In genomic region chr3:27677554-27677953, GRCh38 we compare ENCODE assay signal across 11 cellular contexts. TPM values are rescaled to one million over a fixed set of nuclear protein-coding genes. Genes with fewer than 3 reads are reported as not detected.
DNase-seq lines count a peak whose midpoint lies in the region; ATAC-seq, FAIRE-seq and TF ChIP-seq lines count a peak whose summit lies in the region.
"Had no signal": no experiment of that assay in that cellular context is flagged by ENCODE, and none has a peak within 500 bp of the region (broad histone marks: within the 10 kb centered on the region; RNA-seq: fewer than 3 reads in every experiment).

No MANE protein-coding gene starts in this region.

- H3K27me3 ChIP-seq in thoracic aorta (replicated peaks; ENCODE audit: insufficient read depth), result no peaks in the 10 kb centered on the region

- no peak overlapping the region for H3K4me3 ChIP-seq in thoracic aorta

- no peaks in the 10 kb centered on the region for H3K36me3 ChIP-seq in thoracic aorta

- FAIRE-seq in GM19239 (lab: Jason Lieb, UNC), result no peak
- FAIRE-seq: A204.1 had no signal

- H3K27ac Mint-ChIP-seq in activated CD8-positive, alpha-beta memory T cell treated with anti-CD3 and anti-CD28 coated beads, Interleukin-2, amount 10 ng/mL, durations not matched to agents 7 days and 5 days, result no peak overlapping the region

- intact Hi-C loops in left ventricle myocardium superior (cut with micrococcal nuclease), result no loop called here

- CTCF ChIA-PET in activated CD8-positive, alpha-beta memory T cell treated with anti-CD3 and anti-CD28 coated beads, Interleukin-2, amount 10 ng/mL, durations not matched to agents 7 days and 5 days (lab: Charles Lee), result interaction anchor here (1.0 kb wide), 1 partner anchor 366 kb away, joined by 4 read pairs; no protein-coding TSS in a partner anchor

- no peak for TF ChIP-seq CTCF in thoracic aorta (IDR thresholded peaks at IDR 0.05)

- DNase-seq in SIG-M5 treated with dmso at 0.1 percent for 504 hours (lab: John Stamatoyannopoulos, UW; ENCODE audit: unreplicated experiment) (peak; percentile 15), SIG-M5 (lab: John Stamatoyannopoulos, UW) (no peak), astrocyte of the hippocampus (ENCODE audit: low read depth, low spot score) (peak; percentile 67), left ventricle myocardium superior (no peak), thoracic aorta (ENCODE audit: low spot score) (no peak), GM19239 (ENCODE audit: insufficient read length, low spot score) (no peak)
- no peak for DNase-seq in activated CD8-positive, alpha-beta memory T cell treated with anti-CD3 and anti-CD28 coated beads, Interleukin-2, amount 10 ng/mL, durations not matched to agents 7 days and 5 days
- DNase-seq in activated CD4-positive, CD25-positive, alpha-beta regulatory T cell treated with anti-CD3 and anti-CD28 coated beads, Interleukin-2, amount 50 U/mL, for 72 hours, result no peak
- DNase-seq: cortex of kidney, NCI-H1694 treated with DMSO at 0.1 percent for 48 hours had no signal

- ATAC-seq in left ventricle myocardium superior (peak; percentile 84), thoracic aorta (ENCODE audit: insufficient number of reproducible peaks, low FRiP score, low read depth) (peak; percentile 99)
- no peak for ATAC-seq in activated CD8-positive, alpha-beta memory T cell treated with anti-CD3 and anti-CD28 coated beads, Interleukin-2, amount 10 ng/mL, durations not matched to agents 7 days and 5 days

- H3K4me1 Mint-ChIP-seq in activated CD8-positive, alpha-beta memory T cell treated with anti-CD3 and anti-CD28 coated beads, Interleukin-2, amount 10 ng/mL, durations not matched to agents 7 days and 5 days, result peaks cover 10% of the 10 kb centered on the region

- H3K4me1 ChIP-seq in thoracic aorta (ENCODE audit: control insufficient read depth in 1 of 2, low read depth in 2 of 2), result peaks cover 26 to 33% of the 10 kb centered on the region in 2 donors

- no peaks in the 10 kb centered on the region for H3K9me3 Mint-ChIP-seq in activated CD8-positive, alpha-beta memory T cell treated with anti-CD3 and anti-CD28 coated beads, Interleukin-2, amount 10 ng/mL, durations not matched to agents 7 days and 5 days (ENCODE audit: low read depth)

- no peaks in the 10 kb centered on the region for H3K36me3 Mint-ChIP-seq in activated CD8-positive, alpha-beta memory T cell treated with anti-CD3 and anti-CD28 coated beads, Interleukin-2, amount 10 ng/mL, durations not matched to agents 7 days and 5 days

- peak overlapping the region; percentile 67 to 84 for H3K27ac ChIP-seq in thoracic aorta

- no peak overlapping the region for H3K4me3 Mint-ChIP-seq in activated CD8-positive, alpha-beta memory T cell treated with anti-CD3 and anti-CD28 coated beads, Interleukin-2, amount 10 ng/mL, durations not matched to agents 7 days and 5 days

- no peaks in the 10 kb centered on the region for H3K9me3 ChIP-seq in thoracic aorta

- no peaks in the 10 kb centered on the region for H3K27me3 Mint-ChIP-seq in activated CD8-positive, alpha-beta memory T cell treated with anti-CD3 and anti-CD28 coated beads, Interleukin-2, amount 10 ng/mL, durations not matched to agents 7 days and 5 days

RNA-seq across cellular contexts. Expression of gene EOMES, which starts 44.6 kb away (rescaled TPM):
- 0.17 TPM for total RNA-seq in left ventricle myocardium superior
- 1 to 10 TPM in 1 of 2 donors, under 1 TPM in 1; 0.63 to 4.6 TPM for total RNA-seq in thoracic aorta
- 10 to 100 TPM in 1 of 2 experiments, 1 to 10 TPM in 1; 7.3 to 12.5 TPM for total RNA-seq in activated CD8-positive, alpha-beta memory T cell treated with anti-CD3 and anti-CD28 coated beads, Interleukin-2, amount 10 ng/mL, durations not matched to agents 7 days and 5 days

Comparison
In these comparisons a context has a peak if more than half of its experiments do, and no peak if none do; other contexts are left out.
1. DNase-seq: peak in SIG-M5 treated with dmso at 0.1 percent for 504 hours (single experiment) and astrocyte of the hippocampus (single experiment); none in SIG-M5 (single experiment), left ventricle myocardium superior (single experiment), thoracic aorta (single experiment), activated CD8-positive, alpha-beta memory T cell treated with anti-CD3 and anti-CD28 coated beads, Interleukin-2, amount 10 ng/mL, durations not matched to agents 7 days and 5 days (single experiment), GM19239 (single experiment) and activated CD4-positive, CD25-positive, alpha-beta regulatory T cell treated with anti-CD3 and anti-CD28 coated beads, Interleukin-2, amount 50 U/mL, for 72 hours (single experiment).